22 cellular contexts compared by ENCODE assay signal in the genomic region with DNA sequence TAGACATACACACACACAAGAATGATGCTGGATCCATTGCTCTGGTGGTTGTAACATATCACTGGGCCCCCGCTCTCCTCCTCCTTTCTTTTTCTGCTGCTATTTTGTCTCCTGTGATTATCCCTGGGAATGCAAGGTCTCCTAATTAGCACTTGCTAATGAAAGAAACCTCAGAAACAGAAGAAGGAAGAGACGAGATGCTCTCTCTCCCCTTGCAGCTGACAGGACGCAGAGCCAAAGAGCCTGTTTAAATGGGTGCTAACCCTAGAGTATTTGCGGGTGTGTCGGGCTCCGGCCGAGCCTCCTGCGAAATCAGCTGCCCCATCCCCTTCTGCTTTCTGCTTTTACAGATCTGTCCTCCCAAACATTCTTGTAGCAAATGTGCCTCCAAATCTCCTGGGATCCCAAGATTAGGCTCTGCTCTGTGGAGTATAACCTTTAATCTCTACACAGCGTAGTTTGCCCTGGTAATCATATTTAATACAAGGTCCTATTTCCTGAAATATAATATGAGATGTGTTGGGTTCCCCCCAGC.
"Had no signal": no experiment of that assay in that cellular context is flagged by ENCODE, and none has a peak within 500 bp of the region (broad histone marks: within the 10 kb centered on the region; RNA-seq: fewer than 3 reads in every experiment).

No MANE protein-coding gene starts in this region.

- DNase-seq: activated CD4-positive, alpha-beta T cell treated with anti-CD3 and anti-CD28 coated beads for 4 hours; activated CD4-positive, alpha-beta T cell treated with anti-CD3 and anti-CD28 coated beads, Interleukin-2, amount 50 U/mL, for 4 hours; activated naive CD4-positive, alpha-beta T cell; activated T-cell treated with anti-CD3 and anti-CD28 coated beads for 4 hours; activated T-cell treated with anti-CD3 and anti-CD28 coated beads, Interleukin-2, amount 50 U/mL, for 72 hours; effector memory CD4-positive, alpha-beta T cell; head of caudate nucleus; hippocampal formation; immature natural killer cell; midbrain; naive thymus-derived CD4-positive, alpha-beta T cell; occipital lobe; psoas muscle; stimulated activated CD4-positive, alpha-beta T cell treated with anti-CD3 and anti-CD28 coated beads, Interleukin-2, amount 100 ng/mL, for 48 hours; stimulated activated naive CD8-positive, alpha-beta T cell treated with anti-CD3 and anti-CD28 coated beads, Interleukin-15, Interleukin-2, amounts not matched to agents 100 U/mL and 50 U/mL, for 24 hours; T-helper 2 cell; trophoblast cell had no signal

- H3K79me2 ChIP-seq: parathyroid adenoma had no signal

- H3K4me1 ChIP-seq: gastroesophageal sphincter, parathyroid adenoma, psoas muscle had no signal

- ATAC-seq: activated naive CD4-positive, alpha-beta T cell treated with anti-CD3 and anti-CD28 coated beads, Interleukin-2, amount 50 U/mL, for 72 hours; activated T-cell treated with anti-CD3 and anti-CD28 coated beads, Interleukin-2, amount 50 U/mL, for 72 hours; gastroesophageal sphincter; naive thymus-derived CD4-positive, alpha-beta T cell; psoas muscle; stimulated activated naive CD8-positive, alpha-beta T cell treated with anti-CD3 and anti-CD28 coated beads, Interleukin-15, Interleukin-2, amounts not matched to agents 100 U/mL and 50 U/mL, for 24 hours had no signal

- H3K27ac Mint-ChIP-seq: activated naive CD4-positive, alpha-beta T cell treated with anti-CD3 and anti-CD28 coated beads, Interleukin-2, amount 50 U/mL, for 72 hours; activated T-cell treated with anti-CD3 and anti-CD28 coated beads, Interleukin-2, amount 50 U/mL, for 72 hours; naive thymus-derived CD4-positive, alpha-beta T cell had no signal

- H3K36me3 ChIP-seq: gastroesophageal sphincter, thoracic aorta had no signal

- H3K27me3 ChIP-seq: gastroesophageal sphincter had no signal

- H3K9me3 Mint-ChIP-seq: activated naive CD4-positive, alpha-beta T cell treated with anti-CD3 and anti-CD28 coated beads, Interleukin-2, amount 50 U/mL, for 72 hours; activated T-cell treated with anti-CD3 and anti-CD28 coated beads, Interleukin-2, amount 50 U/mL, for 72 hours; central memory CD8-positive, alpha-beta T cell; immature natural killer cell had no signal

- H3K4me3 ChIP-seq: gastroesophageal sphincter, psoas muscle, thoracic aorta had no signal

- H3K36me3 Mint-ChIP-seq: activated naive CD4-positive, alpha-beta T cell treated with anti-CD3 and anti-CD28 coated beads, Interleukin-2, amount 50 U/mL, for 72 hours; immature natural killer cell; naive thymus-derived CD4-positive, alpha-beta T cell had no signal

- H3K27ac ChIP-seq: gastroesophageal sphincter, parathyroid adenoma, psoas muscle, thoracic aorta had no signal

- H3K4me3 Mint-ChIP-seq: activated T-cell treated with anti-CD3 and anti-CD28 coated beads, Interleukin-2, amount 50 U/mL, for 72 hours; central memory CD8-positive, alpha-beta T cell; immature natural killer cell; naive thymus-derived CD4-positive, alpha-beta T cell had no signal

- H3K4me1 Mint-ChIP-seq: central memory CD8-positive, alpha-beta T cell; immature natural killer cell; naive thymus-derived CD4-positive, alpha-beta T cell had no signal

- H2AFZ ChIP-seq: parathyroid adenoma had no signal
